ENCODE assay signal across 1 cellular context in genomic region chr14:23535943-23536342, GRCh38.
A peak's percentile ranks its signal among the peaks of the same experiment; 100 is the strongest.
TF ChIP-seq lines count a peak whose summit lies in the region.

No MANE protein-coding gene starts in this region.

TF ChIP-seq in HepG2, 621 proteins besides CTCF, POLR2A, EP300 and RAD21:
- TF ChIP-seq IRF1 (CRISPR knock-in tag; IDR thresholded peaks at IDR 0.05; ENCODE audit: low read depth) = no peak
- TF ChIP-seq YEATS4 (CRISPR knock-in tag; IDR thresholded peaks at IDR 0.05; ENCODE audit: borderline replicate concordance) = no peak
- TF ChIP-seq ZSCAN20 (CRISPR knock-in tag; IDR thresholded peaks at IDR 0.05; ENCODE audit: borderline replicate concordance) = no peak
- TF ChIP-seq WIZ (CRISPR knock-in tag; IDR thresholded peaks at IDR 0.05) = no peak
- no peak for TF ChIP-seq ZNF24 (IDR thresholded peaks at IDR 0.05)
- TF ChIP-seq ZNF709 (CRISPR knock-in tag; IDR thresholded peaks at IDR 0.05) = 0 out of 2 replicates have a peak, but pooled peaks have one; percentile 44
- 0 out of 2 replicates have a peak, but pooled peaks have one; percentile 35 for TF ChIP-seq ZNF790 (CRISPR knock-in tag; IDR thresholded peaks at IDR 0.05; ENCODE audit: borderline replicate concordance)
